ENCODE assay signal across 1 cellular context in the genomic region with DNA sequence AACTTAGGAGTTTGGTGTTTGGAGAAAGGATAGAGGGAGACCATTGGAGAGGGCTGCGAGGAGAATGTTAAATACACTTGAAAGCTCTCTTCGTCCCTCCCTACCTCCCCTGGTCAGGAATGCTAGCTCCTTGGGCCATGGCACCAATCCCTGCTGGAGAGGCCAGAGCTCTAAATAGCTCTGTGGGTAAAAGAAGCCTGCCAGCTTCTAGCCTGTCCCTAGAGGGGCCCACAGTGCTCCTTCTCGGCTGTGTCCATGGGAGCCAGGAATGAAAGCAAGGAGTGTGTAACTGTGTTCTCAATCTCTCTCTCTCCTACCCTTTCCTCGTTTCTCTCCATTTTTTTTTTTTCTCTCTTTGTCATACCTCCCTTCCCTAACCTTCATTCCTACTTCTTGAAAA.
TF ChIP-seq lines count a peak whose summit lies in the region.

CCDC190 (minus strand) TSS at position 75 of the 400 bp plus-strand sequence. CDS start 1,529 bp downstream, outside the sequence.

TF ChIP-seq in SK-N-SH, 30 proteins besides CTCF, POLR2A, EP300 and RAD21:
- TF ChIP-seq NFIC (IDR thresholded peaks at IDR 0.05; ENCODE audit: borderline replicate concordance) (no peak), SIN3A (IDR thresholded peaks at IDR 0.05; ENCODE audit: borderline replicate concordance, low read depth, low read length) (no peak), NRF1 (IDR thresholded peaks at IDR 0.05; ENCODE audit: low read depth, low read length) (no peak), GABPA (IDR thresholded peaks at IDR 0.05; ENCODE audit: low read depth) (no peak), RFX5 (IDR thresholded peaks at IDR 0.05; ENCODE audit: low read length) (no peak), FOXJ3 (CRISPR knock-in tag; IDR thresholded peaks at IDR 0.05) (no peak), RCOR1 (IDR thresholded peaks at IDR 0.05; ENCODE audit: low read length) (no peak), FOSL2 (IDR thresholded peaks at IDR 0.05; ENCODE audit: borderline replicate concordance, low read depth) (no peak), ZBTB33 (IDR thresholded peaks at IDR 0.05; ENCODE audit: borderline replicate concordance, low read depth) (no peak), POLR2AphosphoS5 (IDR thresholded peaks at IDR 0.05; ENCODE audit: low read depth, low read length) (no peak), TAF1 (IDR thresholded peaks at IDR 0.05; ENCODE audit: borderline replicate concordance, low read depth, low read length) (no peak), GATA2 (CRISPR knock-in tag; IDR thresholded peaks at IDR 0.05) (no peak), FOXM1 (IDR thresholded peaks at IDR 0.05; ENCODE audit: low read depth) (no peak)
- TF ChIP-seq, protein P1, sequence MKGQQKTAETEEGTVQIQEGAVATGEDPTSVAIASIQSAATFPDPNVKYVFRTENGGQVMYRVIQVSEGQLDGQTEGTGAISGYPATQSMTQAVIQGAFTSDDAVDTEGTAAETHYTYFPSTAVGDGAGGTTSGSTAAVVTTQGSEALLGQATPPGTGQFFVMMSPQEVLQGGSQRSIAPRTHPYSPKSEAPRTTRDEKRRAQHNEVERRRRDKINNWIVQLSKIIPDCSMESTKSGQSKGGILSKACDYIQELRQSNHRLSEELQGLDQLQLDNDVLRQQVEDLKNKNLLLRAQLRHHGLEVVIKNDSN (IDR thresholded peaks at IDR 0.05; ENCODE audit: borderline replicate concordance, low read depth), result no peak
- TF ChIP-seq, protein P2, sequence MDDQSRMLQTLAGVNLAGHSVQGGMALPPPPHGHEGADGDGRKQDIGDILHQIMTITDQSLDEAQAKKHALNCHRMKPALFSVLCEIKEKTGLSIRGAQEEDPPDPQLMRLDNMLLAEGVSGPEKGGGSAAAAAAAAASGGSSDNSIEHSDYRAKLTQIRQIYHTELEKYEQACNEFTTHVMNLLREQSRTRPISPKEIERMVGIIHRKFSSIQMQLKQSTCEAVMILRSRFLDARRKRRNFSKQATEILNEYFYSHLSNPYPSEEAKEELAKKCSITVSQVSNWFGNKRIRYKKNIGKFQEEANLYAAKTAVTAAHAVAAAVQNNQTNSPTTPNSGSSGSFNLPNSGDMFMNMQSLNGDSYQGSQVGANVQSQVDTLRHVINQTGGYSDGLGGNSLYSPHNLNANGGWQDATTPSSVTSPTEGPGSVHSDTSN (IDR thresholded peaks at IDR 0.05), result no peak
